In the genomic region with DNA sequence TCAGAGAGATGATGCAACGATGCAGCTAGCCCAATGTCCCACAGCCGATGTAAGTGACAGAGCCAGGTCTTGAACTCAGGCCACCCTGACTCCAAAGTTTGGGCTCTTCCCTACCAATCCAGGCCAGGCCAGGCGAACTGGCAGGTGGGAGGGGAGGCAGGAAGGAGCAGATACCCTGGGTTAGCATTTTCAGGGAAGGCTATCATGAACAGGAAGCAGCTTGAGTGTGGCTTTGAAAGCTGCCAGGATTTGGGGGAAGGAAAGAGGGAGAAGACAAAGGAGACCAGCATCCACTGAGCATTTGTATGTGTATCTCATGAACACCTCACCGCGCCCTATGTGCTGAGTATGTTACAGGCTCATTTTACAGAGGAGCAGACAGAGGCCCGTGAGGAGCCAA, we compare ENCODE assay signal across 23 cellular contexts. TPM values are rescaled to one million over a fixed set of nuclear protein-coding genes. Genes with fewer than 3 reads are reported as not detected.
DNase-seq lines count a peak whose midpoint lies in the region; ATAC-seq, FAIRE-seq and TF ChIP-seq lines count a peak whose summit lies in the region.
"Had no signal": no experiment of that assay in that cellular context is flagged by ENCODE, and none has a peak within 500 bp of the region (broad histone marks: within the 10 kb centered on the region; RNA-seq: fewer than 3 reads in every experiment).

No MANE protein-coding gene starts in this region.

- H3K36me3 ChIP-seq in liver (ENCODE audit: control insufficient read depth in 4 of 4, insufficient read depth in 3 of 4, low read depth in 1 of 4, low read length in 3 of 4) (no peaks in the 10 kb centered on the region), HepG2 (replicated peaks in 1 of 2; ENCODE audit: control insufficient read depth in 1 of 2, insufficient read depth in 2 of 2, low read length in 2 of 2) (peaks cover 5 to 19% of the 10 kb centered on the region in 2 experiments), HAP-1 (replicated peaks) (no peaks in the 10 kb centered on the region), kidney (ENCODE audit: control insufficient read depth in 1 of 2, insufficient read depth in 2 of 2, low read length in 2 of 2) (peaks cover 22 to 23% of the 10 kb centered on the region in 2 donors)
- H3K36me3 ChIP-seq: BE2C had no signal

- no peak for TF ChIP-seq EP300 in HepG2 (IDR thresholded peaks at IDR 0.05; ENCODE audit: low read depth in 2 of 2, low read length in 2 of 2)
- no peak for TF ChIP-seq EP300 in HepG2 (CRISPR knock-in tag; IDR thresholded peaks at IDR 0.05; ENCODE audit: borderline replicate concordance)

- no peaks in the 10 kb centered on the region for H3K27me3 ChIP-seq in liver (ENCODE audit: control insufficient read depth in 4 of 4, insufficient read depth in 4 of 4, low read length in 3 of 4)
- H3K27me3 ChIP-seq in HepG2 (ENCODE audit: control insufficient read depth in 1 of 2, insufficient read depth in 2 of 2, low read length in 2 of 2) = no peaks in the 10 kb centered on the region
- H3K27me3 ChIP-seq in HAP-1 (ENCODE audit: low read depth) = no peaks in the 10 kb centered on the region
- H3K27me3 ChIP-seq: BE2C, left lung had no signal

- POLR2A ChIA-PET in HepG2 (lab: Yijun Ruan, JAX) = no interaction called here
- POLR2A ChIA-PET in activated CD4-positive, alpha-beta T cell treated with anti-CD3 and anti-CD28 coated beads for 36 hours (lab: Charles Lee) = no interaction called here

- in situ Hi-C loops in HepG2 (cut with HindIII; ENCODE audit: extremely low pct_ligation_motif_present, low pct_unique_long_range_greater_than_20kb) = no loop called here
- in situ Hi-C loops in HAP-1 (cut with MboI; ENCODE audit: low sequenced_read_pairs) = no loop called here

- TF ChIP-seq CTCF in liver (IDR thresholded peaks at IDR 0.05; ENCODE audit: low read depth, low read length, missing input control) (no peak), HepG2 (CRISPR knock-in tag; IDR thresholded peaks at IDR 0.05) (no peak), endothelial cell (IDR thresholded peaks at IDR 0.05; ENCODE audit: unreplicated experiment) (no peak), osteocyte (IDR thresholded peaks at IDR 0.05) (no peak), kidney (IDR thresholded peaks at IDR 0.05; ENCODE audit: borderline replicate concordance, extremely low read depth, insufficient read depth) (no peak)

- no peak overlapping the region for H3K4me2 ChIP-seq in HepG2 (ENCODE audit: low read depth, low read length)

- BruUV-seq in HepG2 (replicated peaks; lab: Mats Ljungman, UMichigan) = no TSS peak

- H3K9me3 Mint-ChIP-seq in endothelial cell (ENCODE audit: unreplicated experiment) (no peaks in the 10 kb centered on the region), osteocyte (ENCODE audit: unreplicated experiment) (no peaks in the 10 kb centered on the region)
- H3K9me3 Mint-ChIP-seq in activated CD4-positive, alpha-beta T cell treated with anti-CD3 and anti-CD28 coated beads for 36 hours (ENCODE audit: low read depth) = no peaks in the 10 kb centered on the region
- H3K9me3 Mint-ChIP-seq: activated naive CD4-positive, alpha-beta T cell treated with anti-CD3 and anti-CD28 coated beads, Interleukin-2, amount 50 U/mL, for 24 hours; central memory CD8-positive, alpha-beta T cell; immature natural killer cell; neural crest cell; T-helper 1 cell treated with Interleukin-12 subunit alpha and Interleukin-12 subunit beta and Interleukin-4 antibody, amounts not matched to agents 30 μg/mL and 1 μg/mL, for 36 hours had no signal

- no peaks in the 10 kb centered on the region for H4K20me1 ChIP-seq in HepG2 (ENCODE audit: insufficient read depth, low read length)

- FAIRE-seq in HepG2 (lab: Jason Lieb, UNC) = no peak
- no peak for FAIRE-seq in kidney (lab: Jason Lieb, UNC)
- FAIRE-seq: H1 had no signal

- TF ChIP-seq POLR2A in HepG2 (IDR thresholded peaks at IDR 0.05; ENCODE audit: insufficient read depth in 1 of 2, low read depth in 2 of 2, low read length in 2 of 2) = no peak

- H3K4me3 ChIP-seq in liver (ENCODE audit: low read depth in 1 of 3, low read length in 3 of 3) = no peak overlapping the region
- H3K4me3 ChIP-seq in HepG2 (replicated peaks in 1 of 3; ENCODE audit: insufficient read depth in 1 of 3, low read depth in 2 of 3, low read length in 3 of 3) = no peak overlapping the region
- H3K4me3 ChIP-seq in HAP-1 = no peak overlapping the region
- no peak overlapping the region for H3K4me3 ChIP-seq in kidney (ENCODE audit: low read length in 2 of 2)
- H3K4me3 ChIP-seq: left lung, SK-N-MC had no signal

- H3K4me1 ChIP-seq in liver (ENCODE audit: control insufficient read depth in 4 of 4, insufficient read depth in 4 of 4, low read length in 3 of 4) (no peaks in the 10 kb centered on the region), HepG2 (ENCODE audit: insufficient read depth, low read length) (no peaks in the 10 kb centered on the region), HAP-1 (no peaks in the 10 kb centered on the region), kidney (ENCODE audit: control insufficient read depth in 1 of 2, insufficient read depth in 1 of 2, low read depth in 1 of 2, low read length in 2 of 2) (peaks cover 0 to 2% of the 10 kb centered on the region in 2 donors)
- H3K4me1 ChIP-seq: BE2C had no signal

- TF ChIP-seq RAD21 in liver (IDR thresholded peaks at IDR 0.05) = no peak
- TF ChIP-seq RAD21 in HepG2 (CRISPR knock-in tag; IDR thresholded peaks at IDR 0.05) = no peak

- no peaks in the 10 kb centered on the region for H3K9me3 ChIP-seq in liver (ENCODE audit: control insufficient read depth in 4 of 4, low read length in 3 of 4)
- peaks cover 7% of the 10 kb centered on the region for H3K9me3 ChIP-seq in HepG2 (ENCODE audit: low read length)
- H3K9me3 ChIP-seq in HAP-1 = no peaks in the 10 kb centered on the region
- H3K9me3 ChIP-seq in kidney (ENCODE audit: control insufficient read depth in 1 of 2, low read length in 2 of 2) = no peaks in the 10 kb centered on the region
- H3K9me3 ChIP-seq: BE2C, left lung had no signal

- H3K27ac Mint-ChIP-seq in endothelial cell (ENCODE audit: unreplicated experiment) (peak overlapping the region; percentile 86), osteocyte (ENCODE audit: unreplicated experiment) (peak overlapping the region; percentile 18)
- no peak overlapping the region for H3K27ac Mint-ChIP-seq in activated CD4-positive, alpha-beta T cell treated with anti-CD3 and anti-CD28 coated beads for 36 hours
- H3K27ac Mint-ChIP-seq: activated naive CD4-positive, alpha-beta T cell treated with anti-CD3 and anti-CD28 coated beads, Interleukin-2, amount 50 U/mL, for 24 hours; immature natural killer cell; T-helper 1 cell treated with Interleukin-12 subunit alpha and Interleukin-12 subunit beta and Interleukin-4 antibody, amounts not matched to agents 30 μg/mL and 1 μg/mL, for 36 hours had no signal

- CTCF ChIA-PET in HepG2 (lab: Yijun Ruan, JAX; ENCODE audit: low intra/inter-chr PET ratio, low total read pairs) = no interaction called here
- CTCF ChIA-PET in activated CD4-positive, alpha-beta T cell treated with anti-CD3 and anti-CD28 coated beads for 36 hours (lab: Charles Lee) = interaction anchor here (0.7 kb wide), 1 partner anchor 1130 kb away, joined by 3 read pairs; no protein-coding TSS in a partner anchor

- DNase-seq in HepG2 (ENCODE audit: low spot score) = no peak
- DNase-seq in endothelial cell (ENCODE audit: low spot score) = peak; percentile 22
- no peak for DNase-seq in osteocyte (ENCODE audit: extremely low spot score, unreplicated experiment)
- DNase-seq in activated CD4-positive, alpha-beta T cell treated with anti-CD3 and anti-CD28 coated beads for 36 hours = no peak
- DNase-seq in central memory CD4-positive, alpha-beta T cell = no peak
- DNase-seq in HAP-1 (ENCODE audit: low spot score in 2 of 2) = no peak
- DNase-seq in kidney = no peak
- DNase-seq: activated CD4-positive, alpha-beta T cell treated with anti-CD3 and anti-CD28 coated beads, Interleukin-2, amount 50 U/mL, for 4 hours; BE2C; DMS79; immature natural killer cell; left lung; MV-4-11; NCI-H526 treated with DMSO at 0.1 percent for 48 hours; posterior cingulate gyrus; trophoblast cell had no signal

- ATAC-seq in HepG2 = no peak
- no peak for ATAC-seq in activated CD4-positive, alpha-beta T cell treated with anti-CD3 and anti-CD28 coated beads for 36 hours
- ATAC-seq: left lung had no signal

- H3K27ac ChIP-seq in liver (ENCODE audit: low read depth in 1 of 2, low read length in 2 of 2) (no peak overlapping the region), HepG2 (ENCODE audit: extremely low read length, insufficient read depth, low read length) (no peak overlapping the region), kidney (ENCODE audit: low read depth in 2 of 2, low read length in 2 of 2) (no peak overlapping the region)
- H3K27ac ChIP-seq: SK-N-MC had no signal

- no peaks in the 10 kb centered on the region for H3K79me2 ChIP-seq in HepG2 (ENCODE audit: insufficient read depth, low read length)

- H3K4me1 Mint-ChIP-seq in endothelial cell (ENCODE audit: unreplicated experiment) = peaks cover 33% of the 10 kb centered on the region
- H3K4me1 Mint-ChIP-seq in osteocyte (ENCODE audit: unreplicated experiment) = peaks cover 50% of the 10 kb centered on the region
- H3K4me1 Mint-ChIP-seq in activated CD4-positive, alpha-beta T cell treated with anti-CD3 and anti-CD28 coated beads for 36 hours = no peaks in the 10 kb centered on the region
- H3K4me1 Mint-ChIP-seq: activated naive CD4-positive, alpha-beta T cell treated with anti-CD3 and anti-CD28 coated beads, Interleukin-2, amount 50 U/mL, for 24 hours; central memory CD8-positive, alpha-beta T cell; immature natural killer cell had no signal

- H3K4me3 Mint-ChIP-seq in endothelial cell (ENCODE audit: unreplicated experiment) (no peak overlapping the region), osteocyte (ENCODE audit: unreplicated experiment) (no peak overlapping the region)
- no peak overlapping the region for H3K4me3 Mint-ChIP-seq in activated CD4-positive, alpha-beta T cell treated with anti-CD3 and anti-CD28 coated beads for 36 hours
- H3K4me3 Mint-ChIP-seq: activated naive CD4-positive, alpha-beta T cell treated with anti-CD3 and anti-CD28 coated beads, Interleukin-2, amount 50 U/mL, for 24 hours; central memory CD8-positive, alpha-beta T cell; immature natural killer cell; neural crest cell; T-helper 1 cell treated with Interleukin-12 subunit alpha and Interleukin-12 subunit beta and Interleukin-4 antibody, amounts not matched to agents 30 μg/mL and 1 μg/mL, for 36 hours had no signal

- H3K36me3 Mint-ChIP-seq in endothelial cell (ENCODE audit: low read depth, unreplicated experiment) (peaks cover 11% of the 10 kb centered on the region), osteocyte (ENCODE audit: unreplicated experiment) (peaks cover 59% of the 10 kb centered on the region)
- H3K36me3 Mint-ChIP-seq in activated CD4-positive, alpha-beta T cell treated with anti-CD3 and anti-CD28 coated beads for 36 hours (ENCODE audit: low read depth) = no peaks in the 10 kb centered on the region
- H3K36me3 Mint-ChIP-seq: activated naive CD4-positive, alpha-beta T cell treated with anti-CD3 and anti-CD28 coated beads, Interleukin-2, amount 50 U/mL, for 24 hours; immature natural killer cell had no signal

- no peak overlapping the region for H3K9ac ChIP-seq in liver (ENCODE audit: low read depth in 1 of 2, low read length in 2 of 2)
- no peak overlapping the region for H3K9ac ChIP-seq in HepG2 (ENCODE audit: insufficient read depth, low read depth, low read length)
- no peak overlapping the region for H3K9ac ChIP-seq in kidney (ENCODE audit: low read length in 2 of 2)

- H2AFZ ChIP-seq in HepG2 (ENCODE audit: low read length) = no peak overlapping the region

- peaks cover 9% of the 10 kb centered on the region for H3K27me3 Mint-ChIP-seq in endothelial cell (ENCODE audit: unreplicated experiment)
- H3K27me3 Mint-ChIP-seq in osteocyte (ENCODE audit: unreplicated experiment) = no peaks in the 10 kb centered on the region
- no peaks in the 10 kb centered on the region for H3K27me3 Mint-ChIP-seq in activated CD4-positive, alpha-beta T cell treated with anti-CD3 and anti-CD28 coated beads for 36 hours
- H3K27me3 Mint-ChIP-seq: central memory CD8-positive, alpha-beta T cell had no signal

- WGBS in liver = 86% methylated on average over 6 of the region's 6 CpGs
- 95% methylated on average over 6 of the region's 6 CpGs for WGBS in HepG2 (ENCODE audit: low lambda C conversion rate)

- intact Hi-C loops in HepG2 (cut with micrococcal nuclease; ENCODE audit: unreplicated experiment) = no loop called here
- intact Hi-C loops in activated CD4-positive, alpha-beta T cell treated with anti-CD3 and anti-CD28 coated beads for 36 hours (cut with DNase I, micrococcal nuclease) = no loop called here
- intact Hi-C loops in kidney (cut with DNase I) = no loop called here

RNA-seq across cellular contexts. Expression of a gene that starts 38.8 kb away (rescaled TPM):
- total RNA-seq in liver = 1 to 10 TPM; 5.2 to 8.3 TPM
- 1 to 10 TPM; 3.1 to 6.8 TPM for polyA plus RNA-seq in liver
- total RNA-seq in HepG2 (2016; rRNA removed; fragmentation: Illumina TruSeq; extraction: Trizol) = 6.1 and 6.2 TPM in 2 replicates
- total RNA-seq in HepG2 (2016; cell fraction: cytosol; rRNA removed; fragmentation: Illumina TruSeq; extraction: Trizol; ENCODE audit: low read depth) = 1.7 and 2.4 TPM in 2 replicates
- total RNA-seq in HepG2 (2016; cell fraction: insoluble cytoplasmic fraction; rRNA removed; fragmentation: Illumina TruSeq; extraction: Trizol) = 5.4 and 5.9 TPM in 2 replicates
- total RNA-seq in HepG2 (2016; cell fraction: membrane; rRNA removed; fragmentation: Illumina TruSeq; extraction: Trizol) = 4.3 and 4.7 TPM in 2 replicates
- total RNA-seq in HepG2 (2016; cell fraction: nucleus; rRNA removed; fragmentation: Illumina TruSeq; extraction: Trizol) = 3.8 and 6.4 TPM in 2 replicates
- 6.1 and 7.1 TPM in 2 replicates for polyA plus RNA-seq in HepG2 (2011; rRNA removed)
- polyA plus RNA-seq in HepG2 (2011; cell fraction: cytosol; rRNA removed) = 5.3 and 8.6 TPM in 2 replicates
- polyA plus RNA-seq in HepG2 (2011; cell fraction: nucleus; rRNA removed) = 4.5 and 4.6 TPM in 2 replicates
- 8.2 and 10.5 TPM in 2 replicates for polyA plus RNA-seq in HepG2 (2012)
- polyA plus RNA-seq in HepG2 (2016; cell fraction: cytosol; fragmentation: Illumina TruSeq; extraction: Trizol; ENCODE audit: low read depth) = 1.5 and 2.2 TPM in 2 replicates
- 6.6 and 6.8 TPM in 2 replicates for polyA plus RNA-seq in HepG2 (2016; cell fraction: insoluble cytoplasmic fraction; fragmentation: Illumina TruSeq; extraction: Trizol; ENCODE audit: low read depth)
- polyA plus RNA-seq in HepG2 (2016; cell fraction: membrane; fragmentation: Illumina TruSeq; extraction: Trizol; ENCODE audit: low read depth) = 3.0 and 3.5 TPM in 2 replicates
- polyA plus RNA-seq in HepG2 (2016; cell fraction: nucleus; fragmentation: Illumina TruSeq; extraction: Trizol; ENCODE audit: insufficient read depth, low read depth) = 3.4 and 4.0 TPM in 2 replicates
- polyA minus RNA-seq in HepG2 (2011; rRNA and poly(A)+ RNA removed; ENCODE audit: low replicate concordance) = 0.09 and 5.2 TPM in 2 replicates
- 3.3 and 4.0 TPM in 2 replicates for polyA minus RNA-seq in HepG2 (2011; cell fraction: cytosol; rRNA and poly(A)+ RNA removed)
- polyA minus RNA-seq in HepG2 (2011; cell fraction: nucleus; rRNA and poly(A)+ RNA removed) = 4.4 and 9.5 TPM in 2 replicates
- 9.5 TPM for total RNA-seq in endothelial cell (ENCODE audit: unreplicated experiment)
- 135 and 136 TPM in 2 replicates for total RNA-seq in osteocyte
- 1 to 10 TPM; 3.1 to 4.9 TPM for total RNA-seq in activated CD4-positive, alpha-beta T cell treated with anti-CD3 and anti-CD28 coated beads for 36 hours
- total RNA-seq in kidney = 65.4 TPM
- polyA plus RNA-seq in kidney (ENCODE audit: insufficient read depth, low read depth, low replicate concordance) = 24.3 TPM
